ENCODE assay signal across 1 cellular context in the genomic region with DNA sequence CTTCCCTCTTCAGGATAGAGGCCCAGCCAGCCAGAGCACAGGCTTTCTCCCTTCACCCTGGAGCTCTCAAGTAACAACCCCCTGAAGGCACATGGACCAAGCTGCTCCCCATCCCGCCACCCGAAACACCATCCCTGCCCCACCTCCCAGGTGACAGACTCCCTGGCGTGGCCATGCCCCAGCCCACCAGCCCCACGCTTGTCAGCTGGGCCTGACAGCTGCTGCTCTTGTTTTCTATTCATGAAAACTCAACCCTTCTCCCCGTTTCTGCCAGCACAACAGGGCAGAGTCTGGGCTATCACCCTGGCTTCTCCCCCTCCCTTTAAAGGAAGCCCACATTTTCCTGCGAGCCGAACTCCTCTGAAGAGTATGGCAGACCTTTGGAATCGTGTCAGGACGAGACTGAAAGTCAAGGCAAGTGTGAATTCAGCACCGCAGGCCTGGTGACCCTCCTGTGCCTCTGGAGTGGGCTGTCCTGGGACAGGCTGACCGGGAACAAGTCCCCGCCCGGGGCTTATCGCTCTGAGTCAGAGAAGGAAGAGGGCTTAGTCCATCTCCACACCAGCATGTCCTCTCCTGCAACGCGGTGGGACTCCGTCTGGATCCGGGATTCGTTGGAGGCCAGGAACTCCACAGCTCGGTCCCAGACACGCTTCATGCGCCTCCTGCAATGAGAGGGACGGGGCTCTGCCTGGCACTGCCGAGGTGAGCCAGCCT.
TF ChIP-seq lines count a peak whose summit lies in the region.

No MANE protein-coding gene starts in this region.

TF ChIP-seq in GM23338, 12 proteins besides CTCF, POLR2A, EP300 and RAD21 (continued from another document):
- no peak for TF ChIP-seq REST (IDR thresholded peaks at IDR 0.05; ENCODE audit: unreplicated experiment)
- TF ChIP-seq NANOG (IDR thresholded peaks at IDR 0.05; ENCODE audit: borderline replicate concordance), result no peak
- TF ChIP-seq ZNF114 (CRISPR knock-in tag; IDR thresholded peaks at IDR 0.05), result no peak
- no peak for TF ChIP-seq JUNB (IDR thresholded peaks at IDR 0.05; ENCODE audit: unreplicated experiment)
- no peak for TF ChIP-seq POLR2AphosphoS5 (IDR thresholded peaks at IDR 0.05; ENCODE audit: low read depth)
